Comparison of ENCODE assay signal across 1 cellular context in genomic region chr17:7842380-7842949, GRCh38.
TF ChIP-seq lines count a peak whose summit lies in the region.

No MANE protein-coding gene starts in this region.

TF ChIP-seq in HEK293, 187 proteins besides CTCF, POLR2A, EP300 and RAD21 (continued from another document and continues in another):
- TF ChIP-seq INSM2 (tag by site-specific recombination; IDR thresholded peaks at IDR 0.05) (peak; percentile 40; the same call in 1 of the 2 replicates), ZNF140 (tag by site-specific recombination; IDR thresholded peaks at IDR 0.05) (no peak), ZNF157 (tag by site-specific recombination; IDR thresholded peaks at IDR 0.05) (no peak), ZNF221 (tag by site-specific recombination; IDR thresholded peaks at IDR 0.05; ENCODE audit: borderline replicate concordance) (no peak), HOXC10 (CRISPR knock-in tag; IDR thresholded peaks at IDR 0.05) (no peak), ZBTB6 (tag by site-specific recombination; IDR thresholded peaks at IDR 0.05) (no peak), TSHZ1 (tag by site-specific recombination; IDR thresholded peaks at IDR 0.05; ENCODE audit: borderline replicate concordance) (no peak), ZNF510 (tag by site-specific recombination; IDR thresholded peaks at IDR 0.05; ENCODE audit: insufficient replicate concordance) (no peak), FEZF1 (tag by site-specific recombination; IDR thresholded peaks at IDR 0.05) (no peak), KLF9 (tag by site-specific recombination; IDR thresholded peaks at IDR 0.05; ENCODE audit: low read depth) (no peak), ZNF645 (tag by site-specific recombination; IDR thresholded peaks at IDR 0.05) (no peak), ZNF366 (tag by site-specific recombination; conservative IDR thresholded peaks at IDR 0.05) (peak; percentile 83; the same call in 1 of the 2 replicates), ZNF530 (tag by site-specific recombination; IDR thresholded peaks at IDR 0.05; ENCODE audit: low read depth) (no peak), ZNF280C (tag by site-specific recombination; IDR thresholded peaks at IDR 0.05) (no peak), ZNF146 (tag by site-specific recombination; IDR thresholded peaks at IDR 0.05) (no peak), GLI4 (tag by site-specific recombination; IDR thresholded peaks at IDR 0.05) (no peak), ZBTB21 (tag by site-specific recombination; IDR thresholded peaks at IDR 0.05) (peak; percentile 42; the same call in 1 of the 2 replicates), ZNF830 (tag by site-specific recombination; IDR thresholded peaks at IDR 0.05; ENCODE audit: low read depth) (no peak), ZXDB (tag by site-specific recombination; IDR thresholded peaks at IDR 0.05) (no peak), SETDB1 (IDR thresholded peaks at IDR 0.05; ENCODE audit: insufficient read length, low read length) (no peak), ZNF626 (tag by site-specific recombination; IDR thresholded peaks at IDR 0.05) (no peak), MEIS1 (CRISPR knock-in tag; IDR thresholded peaks at IDR 0.05; ENCODE audit: borderline replicate concordance) (no peak), ZNF248 (tag by site-specific recombination; IDR thresholded peaks at IDR 0.05) (no peak), ZNF776 (tag by site-specific recombination; IDR thresholded peaks at IDR 0.05; ENCODE audit: borderline replicate concordance) (no peak), EGR2 (tag by site-specific recombination; IDR thresholded peaks at IDR 0.05; ENCODE audit: low read depth) (peak; percentile 96), ZNF747 (tag by site-specific recombination; IDR thresholded peaks at IDR 0.05) (no peak), ZNF335 (tag by site-specific recombination; conservative IDR thresholded peaks at IDR 0.05) (peak; percentile 93), ZNF239 (tag by site-specific recombination; IDR thresholded peaks at IDR 0.05) (no peak), YY1 (tag by site-specific recombination; IDR thresholded peaks at IDR 0.05) (no peak), ZNF10 (tag by site-specific recombination; IDR thresholded peaks at IDR 0.05) (no peak), ZNF112 (tag by site-specific recombination; IDR thresholded peaks at IDR 0.05) (no peak), ZNF585B (tag by site-specific recombination; IDR thresholded peaks at IDR 0.05) (no peak), ZNF621 (tag by site-specific recombination; IDR thresholded peaks at IDR 0.05) (no peak), GFI1B (tag by site-specific recombination; IDR thresholded peaks at IDR 0.05) (no peak), ZBTB48 (tag by site-specific recombination; IDR thresholded peaks at IDR 0.05) (no peak), ZNF488 (tag by site-specific recombination; IDR thresholded peaks at IDR 0.05) (no peak), ZNF426 (tag by site-specific recombination; IDR thresholded peaks at IDR 0.05) (no peak), GLIS2 (tag by site-specific recombination; IDR thresholded peaks at IDR 0.05) (peak; percentile 96), KLF8 (tag by site-specific recombination; IDR thresholded peaks at IDR 0.05) (peak; percentile 73), ZNF704 (tag by site-specific recombination; IDR thresholded peaks at IDR 0.05) (no peak), MZF1 (tag by site-specific recombination; IDR thresholded peaks at IDR 0.05; ENCODE audit: borderline replicate concordance) (no peak), ZNF561 (tag by site-specific recombination; IDR thresholded peaks at IDR 0.05; ENCODE audit: borderline replicate concordance) (no peak), KLF1 (tag by site-specific recombination; IDR thresholded peaks at IDR 0.05) (no peak), ZNF19 (tag by site-specific recombination; IDR thresholded peaks at IDR 0.05; ENCODE audit: low read depth) (no peak), PATZ1 (tag by site-specific recombination; IDR thresholded peaks at IDR 0.05) (peak; percentile 97), ZNF398 (tag by site-specific recombination; IDR thresholded peaks at IDR 0.05) (peak; percentile 89), ZNF169 (tag by site-specific recombination; IDR thresholded peaks at IDR 0.05) (no peak), ZNF571 (tag by site-specific recombination; IDR thresholded peaks at IDR 0.05) (no peak), ZNF404 (tag by site-specific recombination; IDR thresholded peaks at IDR 0.05) (no peak), ZNF580 (tag by site-specific recombination; IDR thresholded peaks at IDR 0.05) (no peak), ZNF513 (tag by site-specific recombination; IDR thresholded peaks at IDR 0.05) (no peak), ZNF24 (tag by site-specific recombination; IDR thresholded peaks at IDR 0.05) (no peak), SP7 (tag by site-specific recombination; IDR thresholded peaks at IDR 0.05) (peak; percentile 73)
